Comparison of ENCODE assay signal across 20 cellular contexts in the genomic region with DNA sequence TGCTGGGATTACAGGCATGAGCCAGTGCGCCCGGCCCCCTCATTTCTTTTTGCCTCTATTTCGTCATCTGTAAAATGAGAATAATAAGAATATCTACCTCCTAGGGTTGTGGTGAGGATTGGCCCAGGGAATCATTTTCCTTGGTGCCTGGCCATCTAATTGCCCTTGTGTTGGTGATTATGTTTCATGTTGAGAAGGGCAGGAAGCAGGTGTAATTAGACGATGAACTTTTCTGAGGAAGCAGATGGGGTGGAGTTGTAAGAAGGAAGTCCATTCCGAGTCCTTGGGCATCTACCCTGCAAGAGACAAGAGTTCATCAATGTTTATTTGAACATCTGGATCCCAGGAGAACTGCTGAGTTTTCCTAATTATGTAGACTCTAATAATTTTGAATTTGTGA. TPM values are rescaled to one million over a fixed set of nuclear protein-coding genes. Genes with fewer than 3 reads are reported as not detected.
"Had no signal": no experiment of that assay in that cellular context is flagged by ENCODE, and none has a peak within 500 bp of the region (broad histone marks: within the 10 kb centered on the region; RNA-seq: fewer than 3 reads in every experiment).

No MANE protein-coding gene starts in this region.

- H3K4me3 Mint-ChIP-seq: natural killer cell treated with Interleukin-12 subunit alpha and Interleukin-12 subunit beta and Interleukin-15 and Interleukin-18, amount 100 ng/mL, for 72 hours; neural progenitor cell; stimulated activated effector memory CD8-positive, alpha-beta T cell treated with anti-CD3 and anti-CD28 coated beads, Interleukin-12 subunit alpha, Interleukin-12 subunit beta, amount 100 ng/mL, for 72 hours; type B pancreatic cell had no signal

- ATAC-seq: esophagus mucosa; natural killer cell treated with Interleukin-12 subunit alpha and Interleukin-12 subunit beta and Interleukin-15 and Interleukin-18, amount 100 ng/mL, for 72 hours; right cardiac atrium; stimulated activated effector memory CD8-positive, alpha-beta T cell treated with anti-CD3 and anti-CD28 coated beads, Interleukin-12 subunit alpha, Interleukin-12 subunit beta, amount 100 ng/mL, for 72 hours; stimulated activated naive CD8-positive, alpha-beta T cell treated with anti-CD3 and anti-CD28 coated beads, Interleukin-15, Interleukin-2, amounts not matched to agents 100 U/mL and 50 U/mL, for 24 hours had no signal

- FAIRE-seq: endometrium, frontal cortex, urothelium cell line had no signal

- H3K4me1 ChIP-seq: neural progenitor cell, suprapubic skin, thyroid gland had no signal

- H3K36me3 Mint-ChIP-seq: natural killer cell treated with Interleukin-12 subunit alpha and Interleukin-12 subunit beta and Interleukin-15 and Interleukin-18, amount 100 ng/mL, for 72 hours; neural progenitor cell; stimulated activated effector memory CD8-positive, alpha-beta T cell treated with anti-CD3 and anti-CD28 coated beads, Interleukin-12 subunit alpha, Interleukin-12 subunit beta, amount 100 ng/mL, for 72 hours; type B pancreatic cell had no signal

- DNase-seq: effector memory CD4-positive, alpha-beta T cell; heart left ventricle; hippocampal formation; nucleus accumbens; ovary; right cardiac atrium; stimulated activated CD4-positive, alpha-beta T cell treated with anti-CD3 and anti-CD28 coated beads, Interleukin-4, amount 100 ng/mL, for 1 hour; stimulated activated CD8-positive, alpha-beta memory T cell treated with anti-CD3 and anti-CD28 coated beads, Interleukin-4, amount 100 ng/mL, for 48 hours; stimulated activated naive CD8-positive, alpha-beta T cell treated with anti-CD3 and anti-CD28 coated beads, Interleukin-15, Interleukin-2, amounts not matched to agents 100 U/mL and 50 U/mL, for 24 hours; thyroid gland had no signal

- H3K4me3 ChIP-seq: heart left ventricle, neural progenitor cell, ovary, suprapubic skin, thyroid gland had no signal

- H3K27ac ChIP-seq: heart left ventricle, neural progenitor cell, ovary, suprapubic skin, thyroid gland had no signal

- H3K27me3 ChIP-seq: heart left ventricle, neural progenitor cell, ovary, suprapubic skin, thyroid gland had no signal

- H3K36me3 ChIP-seq: heart left ventricle, neural progenitor cell, ovary, suprapubic skin, thyroid gland had no signal

- H3K9me3 ChIP-seq: heart left ventricle, ovary, suprapubic skin, thyroid gland had no signal

- H3K9me3 Mint-ChIP-seq: natural killer cell treated with Interleukin-12 subunit alpha and Interleukin-12 subunit beta and Interleukin-15 and Interleukin-18, amount 100 ng/mL, for 72 hours had no signal

- H3K27ac Mint-ChIP-seq: natural killer cell treated with Interleukin-12 subunit alpha and Interleukin-12 subunit beta and Interleukin-15 and Interleukin-18, amount 100 ng/mL, for 72 hours; neural progenitor cell; progenitor cell of endocrine pancreas; stimulated activated effector memory CD8-positive, alpha-beta T cell treated with anti-CD3 and anti-CD28 coated beads, Interleukin-12 subunit alpha, Interleukin-12 subunit beta, amount 100 ng/mL, for 72 hours; type B pancreatic cell had no signal

- H3K27me3 Mint-ChIP-seq: natural killer cell treated with Interleukin-12 subunit alpha and Interleukin-12 subunit beta and Interleukin-15 and Interleukin-18, amount 100 ng/mL, for 72 hours; progenitor cell of endocrine pancreas; type B pancreatic cell had no signal

- H3K4me1 Mint-ChIP-seq: stimulated activated effector memory CD8-positive, alpha-beta T cell treated with anti-CD3 and anti-CD28 coated beads, Interleukin-12 subunit alpha, Interleukin-12 subunit beta, amount 100 ng/mL, for 72 hours had no signal

RNA-seq across cellular contexts. Expression of gene NEK2, which starts 38.7 kb away (rescaled TPM):
- polyA plus RNA-seq: right cardiac atrium had no signal
